Comparison of ENCODE assay signal across 8 cellular contexts in the genomic region with DNA sequence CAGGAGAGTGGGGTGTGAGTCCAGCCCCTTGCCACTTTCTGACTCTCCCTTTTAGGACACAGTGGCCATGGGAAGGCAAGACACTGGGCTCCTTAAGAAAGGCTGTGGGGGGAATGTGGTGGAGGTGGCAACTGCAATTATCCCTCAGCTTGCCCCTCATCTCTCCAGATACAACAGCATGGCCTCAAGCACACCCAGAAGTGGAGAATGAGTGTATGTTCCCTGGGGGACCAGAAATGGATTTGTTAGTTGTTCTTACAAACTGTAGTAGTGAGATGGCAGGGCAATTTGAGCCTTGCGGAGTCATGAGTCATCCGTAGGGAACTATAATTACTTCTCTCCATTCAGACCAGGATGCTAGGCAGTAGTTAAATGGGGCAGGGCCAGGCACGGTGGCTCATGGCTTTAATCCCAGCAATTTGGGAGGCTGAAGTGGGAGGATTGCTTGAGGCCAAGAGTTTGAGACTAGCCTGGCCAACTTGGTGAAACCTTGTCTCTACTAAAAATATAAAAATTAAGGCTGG. TPM values are rescaled to one million over a fixed set of nuclear protein-coding genes. Genes with fewer than 3 reads are reported as not detected.
DNase-seq lines count a peak whose midpoint lies in the region; ATAC-seq and TF ChIP-seq lines count a peak whose summit lies in the region.

No MANE protein-coding gene starts in this region.

- H4K91ac ChIP-seq in H9 (ENCODE audit: insufficient read length, low read depth, low read length): no peak overlapping the region

- no peak overlapping the region for H3K56ac ChIP-seq in H9 (ENCODE audit: insufficient read length, low read depth, low read length)

- H2BK15ac ChIP-seq in H9 (ENCODE audit: low read depth, low read length): no peak overlapping the region

- H4K8ac ChIP-seq in H9 (replicated peaks; ENCODE audit: insufficient read length, low read depth, low read length): no peak overlapping the region

- no peak overlapping the region for H4K5ac ChIP-seq in H9 (ENCODE audit: insufficient read length, low read depth, low read length)

- intact Hi-C loops in Panc1 (cut with micrococcal nuclease; ENCODE audit: unreplicated experiment): no loop called here
- intact Hi-C loops in CD8-positive, alpha-beta T cell (cut with DNase I, micrococcal nuclease): no loop called here

- DNase-seq in ACHN: peak; percentile 21
- no peak for DNase-seq in H9
- DNase-seq in Panc1 (ENCODE audit: low read depth, low spot score): no peak
- peak; percentile 89 for DNase-seq in fibroblast of peridontal ligament (ENCODE audit: extremely low read depth)
- no peak for DNase-seq in NCI-H2029 treated with DMSO at 0.1 percent for 48 hours (lab: John Stamatoyannopoulos, UW)
- no peak for DNase-seq in CD8-positive, alpha-beta T cell
- DNase-seq in caudate nucleus (lab: John Stamatoyannopoulos, UW): no peak

- H2BK5ac ChIP-seq in H9 (ENCODE audit: insufficient read length, low read length): no peak overlapping the region

- no TSS peak for BruUV-seq in Panc1 (replicated peaks; lab: Mats Ljungman, UMichigan)

- H3T11ph ChIP-seq in H9 (ENCODE audit: low read length): no peak overlapping the region

- WGBS in H9 (ENCODE audit: extremely low coverage, insufficient read length, low lambda C conversion rate): no CpG with 5 or more reads among the region's 3 CpGs

- no peak for TF ChIP-seq CTCF in H9 (conservative IDR thresholded peaks at IDR 0.05)
- TF ChIP-seq CTCF in Panc1 (IDR thresholded peaks at IDR 0.05): no peak
- TF ChIP-seq CTCF in CD8-positive, alpha-beta T cell (IDR thresholded peaks at IDR 0.05): no peak

- no peak overlapping the region for H3K27ac ChIP-seq in H9 (ENCODE audit: insufficient read length, low read depth, low read length)
- no peak overlapping the region for H3K27ac ChIP-seq in Panc1 (ENCODE audit: low read length)
- no peak overlapping the region for H3K27ac ChIP-seq in CD8-positive, alpha-beta T cell (ENCODE audit: low read depth, low read length)
- H3K27ac ChIP-seq in caudate nucleus (ENCODE audit: low read depth, low read length): no peak overlapping the region

- in situ Hi-C loops in ACHN (cut with HindIII; ENCODE audit: low pct_ligation_motif_present, low pct_unique_long_range_greater_than_20kb, low sequenced_read_pairs): no loop called here
- in situ Hi-C loops in Panc1 (cut with HindIII; ENCODE audit: low pct_unique_long_range_greater_than_20kb, low sequenced_read_pairs): no loop called here

- no peak overlapping the region; the same call in 1 of the 2 replicates for H3K14ac ChIP-seq in H9 (ENCODE audit: insufficient read depth, low read length)

- peaks cover 52 to 54% of the 10 kb centered on the region in 2 experiments for H3K4me1 Mint-ChIP-seq in H9
- peaks cover 4% of the 10 kb centered on the region for H3K4me1 Mint-ChIP-seq in CD8-positive, alpha-beta T cell (ENCODE audit: low read depth)

- no peaks in the 10 kb centered on the region for H3K36me3 ChIP-seq in Panc1 (ENCODE audit: control insufficient read depth, insufficient read depth, low read length)
- no peaks in the 10 kb centered on the region for H3K36me3 ChIP-seq in CD8-positive, alpha-beta T cell (ENCODE audit: insufficient read depth, low read length)

- no peak overlapping the region for H2BK20ac ChIP-seq in H9 (ENCODE audit: low read depth, low read length, poor library complexity, severe bottlenecking)

- H3K9me3 Mint-ChIP-seq in H9: no peaks in the 10 kb centered on the region
- no peaks in the 10 kb centered on the region for H3K9me3 Mint-ChIP-seq in CD8-positive, alpha-beta T cell

- no peak overlapping the region for H3K4me3 Mint-ChIP-seq in H9
- H3K4me3 Mint-ChIP-seq in CD8-positive, alpha-beta T cell: no peak overlapping the region

- H3K23me2 ChIP-seq in H9 (ENCODE audit: insufficient read length, low read depth, low read length, poor library complexity, severe bottlenecking): no peaks in the 10 kb centered on the region

- CTCF ChIA-PET in Panc1 (lab: Charles Lee): no interaction called here
- CTCF ChIA-PET in CD8-positive, alpha-beta T cell (lab: Charles Lee): interaction anchor here (1.3 kb wide), 1 partner anchor 18 kb away, joined by 5 read pairs; no protein-coding TSS in a partner anchor

- H3K27ac Mint-ChIP-seq in H9: peak overlapping the region; percentile 18 to 68 (median 28); a peak in 3 of 7 replicates
- H3K27ac Mint-ChIP-seq in CD8-positive, alpha-beta T cell: no peak overlapping the region

- H3K27me3 Mint-ChIP-seq in H9 (ENCODE audit: low read depth): 0 out of 2 replicates have a peak, but pooled peaks cover 2% of the 10 kb centered on the region
- no peaks in the 10 kb centered on the region for H3K27me3 Mint-ChIP-seq in CD8-positive, alpha-beta T cell (ENCODE audit: low read depth)

- H3K79me2 ChIP-seq in H9 (ENCODE audit: insufficient read depth, low read length): no peaks in the 10 kb centered on the region

- H3K4me1 ChIP-seq in H9 (ENCODE audit: insufficient read depth, low read length): peaks cover 20% of the 10 kb centered on the region
- H3K4me1 ChIP-seq in Panc1 (ENCODE audit: control insufficient read depth, insufficient read depth, low read length): 0 out of 2 replicates have a peak, but pooled peaks cover 2% of the 10 kb centered on the region
- no peaks in the 10 kb centered on the region for H3K4me1 ChIP-seq in CD8-positive, alpha-beta T cell (ENCODE audit: insufficient read depth, low read length)

- no peak overlapping the region for H3K4me2 ChIP-seq in H9 (ENCODE audit: insufficient read depth, insufficient read length, low read length)

- H3K4me3 ChIP-seq in Panc1 (ENCODE audit: low read depth in 2 of 2, low read length in 2 of 2): no peak overlapping the region
- no peak overlapping the region for H3K4me3 ChIP-seq in CD8-positive, alpha-beta T cell (ENCODE audit: low read depth, low read length)

- H3K79me1 ChIP-seq in H9 (ENCODE audit: insufficient read depth, low read depth, low read length, poor library complexity, severe bottlenecking): no peaks in the 10 kb centered on the region

- no peak overlapping the region for H2AK5ac ChIP-seq in H9 (ENCODE audit: insufficient read length, low read length)

- H4K20me1 ChIP-seq in H9 (ENCODE audit: control insufficient read depth, insufficient read depth, insufficient read length): no peaks in the 10 kb centered on the region

- H3K9ac ChIP-seq in H9 (ENCODE audit: extremely low read depth, insufficient read length, low read length): no peak overlapping the region

- H3K18ac ChIP-seq in H9 (ENCODE audit: insufficient read length, low read depth, low read length): no peak overlapping the region

- H3K36me3 Mint-ChIP-seq in H9 (ENCODE audit: insufficient read depth in 1 of 3, low read depth in 3 of 3): peaks cover 0 to 3% (median 0%) of the 10 kb centered on the region in 3 experiments; a peak in 1 of 7 replicates
- H3K36me3 Mint-ChIP-seq in CD8-positive, alpha-beta T cell: no peaks in the 10 kb centered on the region

- H2BK12ac ChIP-seq in H9 (ENCODE audit: insufficient read length, low read depth, low read length): no peak overlapping the region

- H3K23ac ChIP-seq in H9 (ENCODE audit: insufficient read length, low read depth, low read length): no peak overlapping the region

- POLR2A ChIA-PET in Panc1 (lab: Charles Lee): no interaction called here
- POLR2A ChIA-PET in CD8-positive, alpha-beta T cell (lab: Charles Lee): no interaction called here

- no peak overlapping the region for H3K4ac ChIP-seq in H9 (ENCODE audit: low read depth, low read length)

- H3K27me3 ChIP-seq in H9 (ENCODE audit: insufficient read depth, low read length): no peaks in the 10 kb centered on the region
- H3K27me3 ChIP-seq in Panc1 (ENCODE audit: control insufficient read depth, insufficient read depth, low read length): no peaks in the 10 kb centered on the region
- H3K27me3 ChIP-seq in CD8-positive, alpha-beta T cell (ENCODE audit: insufficient read depth, low read length): no peaks in the 10 kb centered on the region

- no peak overlapping the region for H2AFZ ChIP-seq in H9 (ENCODE audit: low read length)

- no peaks in the 10 kb centered on the region for H3K9me3 ChIP-seq in H9 (ENCODE audit: control insufficient read depth, low read depth, low read length)
- H3K9me3 ChIP-seq in Panc1 (ENCODE audit: control insufficient read depth, insufficient read depth, low read depth, low read length): no peaks in the 10 kb centered on the region
- H3K9me3 ChIP-seq in CD8-positive, alpha-beta T cell (ENCODE audit: low read length): no peaks in the 10 kb centered on the region

- H2BK120ac ChIP-seq in H9 (ENCODE audit: low read depth, low read length, poor library complexity, severe bottlenecking): no peak overlapping the region

- ATAC-seq in Panc1 (peak; percentile 78), GM18517 (IDR thresholded peaks at IDR 0.05; ENCODE audit: unreplicated experiment) (no peak)
- ATAC-seq in CD8-positive, alpha-beta T cell: no peak

RNA-seq across cellular contexts. Expression of gene CXCL17, which starts 25.6 kb away (rescaled TPM):
- total RNA-seq in H9 (2021) (not detected in 2 replicates), Panc1 (2021; ENCODE audit: unreplicated experiment) (not detected)
- polyA plus RNA-seq in Panc1 (2012; ENCODE audit: insufficient read length): not detected
- not detected for total RNA-seq in CD8-positive, alpha-beta T cell

RNA-seq across cellular contexts. Expression of gene LIPE, which starts 41.1 kb away (rescaled TPM):
- total RNA-seq in H9 (2021) (5.7 and 6.3 TPM in 2 replicates), Panc1 (2021; ENCODE audit: unreplicated experiment) (3.4 TPM)
- 4.1 TPM for polyA plus RNA-seq in Panc1 (2012; ENCODE audit: insufficient read length)
- 1 to 10 TPM; 4.8 to 8.6 TPM for total RNA-seq in CD8-positive, alpha-beta T cell

RNA-seq across cellular contexts. Expression of gene CEACAM1, which starts 59.9 kb away (rescaled TPM):
- total RNA-seq in H9 (2021) (0.94 and 1.5 TPM in 2 replicates), Panc1 (2021; ENCODE audit: unreplicated experiment) (2.4 TPM)
- 0.64 TPM for polyA plus RNA-seq in Panc1 (2012; ENCODE audit: insufficient read length)
- total RNA-seq in CD8-positive, alpha-beta T cell: 1 to 10 TPM in 1 of 2 experiments, under 1 TPM in 1; 0.95 to 1.3 TPM

Comparison
In these comparisons a context has a peak if more than half of its experiments do, and no peak if none do; other contexts are left out.
1. DNase-seq: peak in ACHN (single experiment) and fibroblast of peridontal ligament (single experiment); none in H9 (single experiment), Panc1 (single experiment), NCI-H2029 treated with DMSO at 0.1 percent for 48 hours (single experiment), CD8-positive, alpha-beta T cell (0 of 7) and caudate nucleus (0 of 61).